Comparison of ENCODE assay signal across 26 cellular contexts in the genomic region with DNA sequence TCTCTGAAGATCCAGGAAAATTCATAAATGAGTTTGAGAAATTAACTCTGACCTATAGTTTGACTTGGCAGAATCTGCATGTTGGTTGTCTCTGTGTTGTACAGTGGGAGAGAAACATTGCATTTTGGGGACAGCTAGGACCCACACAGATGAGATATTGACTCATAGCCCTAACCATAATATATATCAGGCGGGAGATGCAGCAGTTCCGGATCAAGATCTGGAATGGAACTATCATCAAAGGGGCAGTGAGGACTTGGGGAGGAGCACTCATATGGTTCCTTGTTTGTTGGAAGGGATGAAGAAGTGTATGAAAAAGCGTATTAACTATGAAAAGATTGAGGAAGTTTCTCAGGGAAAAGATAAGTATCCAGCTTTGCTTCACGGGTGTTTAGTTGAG. TPM values are rescaled to one million over a fixed set of nuclear protein-coding genes. Genes with fewer than 3 reads are reported as not detected.
"Had no signal": no experiment of that assay in that cellular context is flagged by ENCODE, and none has a peak within 500 bp of the region (broad histone marks: within the 10 kb centered on the region; RNA-seq: fewer than 3 reads in every experiment).

No MANE protein-coding gene starts in this region.

- H3K4me1 Mint-ChIP-seq: activated T-helper 17 cell treated with anti-CD3 and anti-CD28 coated beads, Interleukin-2, amount 50 U/mL, for 72 hours; central memory CD8-positive, alpha-beta T cell; WTC11 had no signal

- ATAC-seq: activated CD8-positive, alpha-beta T cell treated with anti-CD3 and anti-CD28 coated beads for 36 hours; activated T-cell treated with anti-CD3 and anti-CD28 coated beads, Interleukin-2, amount 50 U/mL, for 4 hours; activated T-helper 17 cell treated with anti-CD3 and anti-CD28 coated beads, Interleukin-2, amount 50 U/mL, for 72 hours; gastroesophageal sphincter; WTC11 had no signal

- H3K4me3 Mint-ChIP-seq: activated CD8-positive, alpha-beta T cell treated with anti-CD3 and anti-CD28 coated beads for 36 hours; activated naive CD8-positive, alpha-beta T cell; activated T-cell treated with anti-CD3 and anti-CD28 coated beads, Interleukin-2, amount 50 U/mL, for 4 hours; activated T-helper 17 cell treated with anti-CD3 and anti-CD28 coated beads, Interleukin-2, amount 50 U/mL, for 72 hours; central memory CD8-positive, alpha-beta T cell; WTC11 had no signal

- H3K27ac Mint-ChIP-seq: activated CD8-positive, alpha-beta T cell treated with anti-CD3 and anti-CD28 coated beads for 36 hours; activated naive CD8-positive, alpha-beta T cell; activated T-helper 17 cell treated with anti-CD3 and anti-CD28 coated beads, Interleukin-2, amount 50 U/mL, for 72 hours; WTC11 had no signal

- H3K9me3 Mint-ChIP-seq: activated CD8-positive, alpha-beta T cell treated with anti-CD3 and anti-CD28 coated beads for 36 hours; activated T-cell treated with anti-CD3 and anti-CD28 coated beads, Interleukin-2, amount 50 U/mL, for 4 hours; activated T-helper 17 cell treated with anti-CD3 and anti-CD28 coated beads, Interleukin-2, amount 50 U/mL, for 72 hours; central memory CD8-positive, alpha-beta T cell had no signal

- DNase-seq: activated CD4-positive, alpha-beta T cell treated with anti-CD3 and anti-CD28 coated beads for 1 hour; activated CD4-positive, alpha-beta T cell treated with anti-CD3 and anti-CD28 coated beads for 4 hours; activated CD4-positive, alpha-beta T cell treated with anti-CD3 and anti-CD28 coated beads, Interleukin-2, amount 50 U/mL, for 1 hour; activated CD4-positive, alpha-beta T cell treated with anti-CD3 and anti-CD28 coated beads, Interleukin-2, amount 50 U/mL, for 48 hours; activated CD8-positive, alpha-beta memory T cell treated with anti-CD3 and anti-CD28 coated beads for 24 hours; activated CD8-positive, alpha-beta T cell treated with anti-CD3 and anti-CD28 coated beads for 36 hours; activated effector memory CD4-positive, alpha-beta T cell treated with Interleukin-2 at 50 U/mL for 16 hours; activated gamma-delta T cell treated with Interleukin-2 at 50 U/mL for 16 hours; activated naive CD4-positive, alpha-beta T cell treated with anti-CD3 and anti-CD28 coated beads, Interleukin-2, amount 50 U/mL, for 16 hours; activated naive CD4-positive, alpha-beta T cell treated with Interleukin-2 at 50 U/mL for 16 hours; activated T-cell treated with anti-CD3 and anti-CD28 coated beads, Interleukin-2, amount 50 U/mL, for 4 hours; amniotic stem cell; anterior cingulate cortex; brain microvascular endothelial cell; dermis blood vessel endothelial cell; effector CD8-positive, alpha-beta T cell; esophagus squamous epithelium; foreskin melanocyte; head of caudate nucleus; T-helper 2 cell had no signal

- H3K36me3 Mint-ChIP-seq: activated naive CD8-positive, alpha-beta T cell; WTC11 had no signal

RNA-seq across cellular contexts. Expression of gene CXCL2, which starts 14.0 kb away (rescaled TPM):
- total RNA-seq: activated CD8-positive, alpha-beta T cell treated with anti-CD3 and anti-CD28 coated beads for 36 hours; T-helper 1 cell treated with Interleukin-12 subunit alpha and Interleukin-12 subunit beta and Interleukin-4 antibody, amounts not matched to agents 30 ng/mL and 1 ng/mL, for 36 hours had no signal

RNA-seq across cellular contexts. Expression of gene CXCL3, which starts 46.5 kb away (rescaled TPM):
- total RNA-seq: activated CD8-positive, alpha-beta T cell treated with anti-CD3 and anti-CD28 coated beads for 36 hours; activated T-helper 17 cell treated with anti-CD3 and anti-CD28 coated beads, Interleukin-2, amount 50 U/mL, for 72 hours had no signal
